Comparison of ENCODE assay signal across 22 cellular contexts in genomic region chr22:33823552-33823951, GRCh38.
A peak's percentile ranks its signal among the peaks of the same experiment; 100 is the strongest.
DNase-seq lines count a peak whose midpoint lies in the region; ATAC-seq, FAIRE-seq and TF ChIP-seq lines count a peak whose summit lies in the region.
"Had no signal": no experiment of that assay in that cellular context is flagged by ENCODE, and none has a peak within 500 bp of the region (broad histone marks: within the 10 kb centered on the region; RNA-seq: fewer than 3 reads in every experiment).

No MANE protein-coding gene starts in this region.

- intact Hi-C loops in gastrocnemius medialis (cut with DNase I; ENCODE audit: low total_unique reads) = loop anchor here (5.0 kb wide), 1 partner anchor 99 kb away; the partner anchor contains the start of gene LARGE1

- peak overlapping the region; percentile 53; the same call in 1 of the 2 replicates for H2BK20ac ChIP-seq in H1 (ENCODE audit: low read length)

- H3K36me3 ChIP-seq in H1 (ENCODE audit: control insufficient read depth in 2 of 4, insufficient read depth in 4 of 4, low read length in 3 of 4) (peaks cover 0 to 3% (median 0%) of the 10 kb centered on the region in 4 experiments; a peak in 1 of 8 replicates), gastrocnemius medialis (no peaks in the 10 kb centered on the region)
- H3K36me3 ChIP-seq: esophagus muscularis mucosa, suprapubic skin had no signal

- H3K27me3 ChIP-seq in H1 (replicated peaks in 1 of 4; ENCODE audit: control insufficient read depth in 3 of 4, extremely low read depth in 1 of 4, insufficient read depth in 3 of 4, low read length in 3 of 4) (no peaks in the 10 kb centered on the region; a peak in 1 of 7 replicates), gastrocnemius medialis (no peaks in the 10 kb centered on the region)
- H3K27me3 ChIP-seq: esophagus muscularis mucosa, suprapubic skin had no signal

- peak overlapping the region; percentile 96; the same call in 1 of the 2 replicates for H2BK15ac ChIP-seq in H1 (ENCODE audit: low read length)

- CTCF ChIA-PET in H1 (lab: Charles Lee; ENCODE audit: partially characterized antibody) = interaction anchor here (0.6 to 2.2 kb wide), 5 partner anchors 8 to 370 kb away, joined by 3 to 6 read pairs (median 3); no protein-coding TSS in a partner anchor

- peaks cover 30 to 58% of the 10 kb centered on the region in 2 experiments for H3K79me2 ChIP-seq in H1 (ENCODE audit: control insufficient read depth in 1 of 2, insufficient read depth in 2 of 2, low read length in 2 of 2)

- H2BK120ac ChIP-seq in H1 (replicated peaks; ENCODE audit: low read depth, low read length) = peak overlapping the region; percentile 9

- H2AK5ac ChIP-seq in H1 (ENCODE audit: low read depth, low read length) = peak overlapping the region; percentile 11; the same call in 1 of the 2 replicates

- H3K4ac ChIP-seq in H1 (replicated peaks; ENCODE audit: insufficient read length, low read depth, low read length) = peak overlapping the region; percentile 57

- DNase-seq in HuH-7.5 (ENCODE audit: low spot score) (peak; percentile 11), H1 (ENCODE audit: low read depth in 1 of 2, low spot score in 2 of 2) (no peak), left lobe of liver (ENCODE audit: low spot score) (no peak), gastrocnemius medialis (peak; percentile 56 to 67), DMS53 treated with DMSO at 0.1 percent for 48 hours (lab: John Stamatoyannopoulos, UW; ENCODE audit: unreplicated experiment) (no peak), NCI-H526 (lab: John Stamatoyannopoulos, UW) (no peak), substantia nigra (lab: John Stamatoyannopoulos, UW) (no peak)
- DNase-seq: activated CD4-positive, alpha-beta T cell treated with anti-CD3 and anti-CD28 coated beads, Interleukin-2, amount 10 ng/mL, durations not matched to agents 24 days and 14 days; activated effector memory CD4-positive, alpha-beta T cell treated with anti-CD3 and anti-CD28 coated beads, Interleukin-2, amount 50 U/mL, for 16 hours; amygdala; CD8-positive, alpha-beta memory T cell; DMS79 treated with DMSO at 0.1 percent for 48 hours; effector CD8-positive, alpha-beta T cell; glutamatergic neuron; immature natural killer cell; NCI-H1048; NCI-H2029; stimulated activated CD4-positive, alpha-beta T cell treated with anti-CD3 and anti-CD28 coated beads, Interleukin-15, amount 100 ng/mL, for 24 hours had no signal

- H3K27ac ChIP-seq in H1 (ENCODE audit: low read depth, low read length) = no peak overlapping the region
- H3K27ac ChIP-seq in gastrocnemius medialis = peak overlapping the region; percentile 74 to 83 (median 80)
- H3K27ac ChIP-seq in substantia nigra (ENCODE audit: low read depth, low read length, poor library complexity, severe bottlenecking) = no peak overlapping the region
- H3K27ac ChIP-seq: KMS-11, suprapubic skin had no signal

- H3K9ac ChIP-seq in H1 (replicated peaks in 1 of 4; ENCODE audit: extremely low read depth in 1 of 4, low read depth in 3 of 4, low read length in 3 of 4) = no peak overlapping the region
- H3K9ac ChIP-seq: KMS-11 had no signal

- H4K91ac ChIP-seq in H1 (replicated peaks; ENCODE audit: insufficient read length, low read length) = peak overlapping the region; percentile 77

- TF ChIP-seq POLR2A in H1 (IDR thresholded peaks at IDR 0.05; ENCODE audit: control extremely low read depth in 1 of 2, low read depth in 2 of 2, low read length in 2 of 2) (no peak), gastrocnemius medialis (IDR thresholded peaks at IDR 0.05) (no peak)

- H3K4me1 ChIP-seq in H1 (replicated peaks in 1 of 4; ENCODE audit: control insufficient read depth in 3 of 4, insufficient read depth in 4 of 4, low read length in 3 of 4) (peaks cover 3 to 25% (median 18%) of the 10 kb centered on the region in 4 experiments; a peak in 5 of 7 replicates), gastrocnemius medialis (peaks cover 51 to 68% of the 10 kb centered on the region in 2 donors)
- H3K4me1 ChIP-seq: suprapubic skin had no signal

- H3K9me3 ChIP-seq in H1 (ENCODE audit: insufficient read depth in 2 of 2, low read depth in 1 of 2, low read length in 1 of 2) (no peaks in the 10 kb centered on the region), gastrocnemius medialis (no peaks in the 10 kb centered on the region)
- H3K9me3 ChIP-seq: esophagus muscularis mucosa, suprapubic skin had no signal

- 0 out of 4 replicates have a peak overlapping the region, but pooled peaks of 1 of the 2 experiments have one; percentile 4 for H3K4me2 ChIP-seq in H1 (ENCODE audit: insufficient read depth in 1 of 2, low read depth in 2 of 2, low read length in 2 of 2)
- H3K4me2 ChIP-seq: KMS-11 had no signal

- ATAC-seq in left lobe of liver (peak; percentile 28), gastrocnemius medialis (peak; percentile 64 to 79)
- ATAC-seq: natural killer cell treated with Interleukin-12 subunit alpha and Interleukin-12 subunit beta and Interleukin-15 and Interleukin-18, amount 100 ng/mL, for 72 hours had no signal

- TF ChIP-seq CTCF in H1 (IDR thresholded peaks at IDR 0.05; ENCODE audit: control extremely low read depth in 1 of 3, insufficient read depth in 1 of 3, low read depth in 1 of 3, low read length in 3 of 3) = no peak
- no peak for TF ChIP-seq CTCF in gastrocnemius medialis (IDR thresholded peaks at IDR 0.05 in 4 of 5, conservative IDR thresholded peaks at IDR 0.05 in 1 of 5)

- no peak overlapping the region for H4K8ac ChIP-seq in H1 (ENCODE audit: extremely low read depth, insufficient read depth, low read length)

- H3K79me1 ChIP-seq in H1 (ENCODE audit: low read depth, low read length) = peaks cover 18% of the 10 kb centered on the region

- TF ChIP-seq EP300 in H1 (IDR thresholded peaks at IDR 0.05; ENCODE audit: borderline replicate concordance in 1 of 2, low read depth in 2 of 2, low read length in 2 of 2) = no peak

- no peak overlapping the region for H3K56ac ChIP-seq in H1 (replicated peaks; ENCODE audit: insufficient read length, low read depth, low read length)

- 0 out of 2 replicates have a peak overlapping the region, but pooled peaks have one; percentile 19 for H2BK5ac ChIP-seq in H1 (ENCODE audit: low read depth, low read length)

- TF ChIP-seq RAD21 in H1 (IDR thresholded peaks at IDR 0.05 in 1 of 2, conservative IDR thresholded peaks at IDR 0.05 in 1 of 2; ENCODE audit: low read depth in 2 of 2, low read length in 2 of 2) = no peak

- H4K5ac ChIP-seq in H1 (ENCODE audit: insufficient read length, low read depth, low read length) = no peak overlapping the region

- H2BK12ac ChIP-seq in H1 (ENCODE audit: low read depth, low read length) = peak overlapping the region; percentile 90

- H3K18ac ChIP-seq in H1 (ENCODE audit: extremely low read depth, low read length) = 0 out of 2 replicates have a peak overlapping the region, but pooled peaks have one; percentile 26

- H3K4me3 ChIP-seq in H1 (ENCODE audit: extremely low read depth in 1 of 4, insufficient read depth in 2 of 4, low read depth in 3 of 4, low read length in 4 of 4) = no peak overlapping the region
- no peak overlapping the region for H3K4me3 ChIP-seq in gastrocnemius medialis
- H3K4me3 ChIP-seq: esophagus muscularis mucosa, suprapubic skin had no signal

- no peak overlapping the region for H3K23ac ChIP-seq in H1 (ENCODE audit: insufficient read length)

- no peak for FAIRE-seq in H1 (lab: Jason Lieb, UNC)

- H4K20me1 ChIP-seq in H1 (replicated peaks in 1 of 2; ENCODE audit: control insufficient read depth in 1 of 2, insufficient read depth in 2 of 2, low read length in 2 of 2) = peaks cover 3 to 12% of the 10 kb centered on the region in 2 experiments

- H2AFZ ChIP-seq in H1 (ENCODE audit: low read length) = no peak overlapping the region

- in situ Hi-C loops in gastrocnemius medialis (cut with MboI; ENCODE audit: low sequenced_read_pairs in 4 of 4) = loop anchor here in 1 of 4 donors (10.0 kb wide), 1 partner anchor 91 kb away; no protein-coding TSS in a partner anchor

- POLR2A ChIA-PET in H1 (lab: Charles Lee; ENCODE audit: partially characterized antibody) = no interaction called here

- no peak overlapping the region for H3K14ac ChIP-seq in H1 (ENCODE audit: insufficient read length)

- no peaks in the 10 kb centered on the region for H3K23me2 ChIP-seq in H1 (ENCODE audit: low read depth, low read length)

- 88% methylated on average over 8 of the region's 8 CpGs; no CpG with 5 or more reads in 1 of the 2 experiments for WGBS in H1 (ENCODE audit: extremely low coverage in 1 of 2, insufficient coverage in 1 of 2, insufficient read length in 1 of 2, insufficient replicate concordance in 2 of 2, low coverage in 1 of 2, low lambda C conversion rate in 2 of 2, missing lambda C conversion rate in 1 of 2), 2 experiments

TF ChIP-seq in H1, 55 proteins besides CTCF, POLR2A, EP300 and RAD21 (continues in another document):
- TF ChIP-seq KDM4A (IDR thresholded peaks at IDR 0.05; ENCODE audit: low read depth, low read length, severe bottlenecking) (no peak), JUND (IDR thresholded peaks at IDR 0.05; ENCODE audit: low read length) (no peak)

Comparison
In these comparisons a context has a peak if more than half of its experiments do, and no peak if none do; other contexts are left out.
1. DNase-seq: peak in HuH-7.5 (single experiment) and gastrocnemius medialis (2 of 2); none in H1 (0 of 2), left lobe of liver (single experiment), DMS53 treated with DMSO at 0.1 percent for 48 hours (single experiment), NCI-H526 (0 of 2) and substantia nigra (0 of 49).
2. H3K27ac ChIP-seq: peak in gastrocnemius medialis (4 of 4); none in H1 (single experiment) and substantia nigra (single experiment).